Comparison of ENCODE assay signal across 13 cellular contexts in the genomic region with DNA sequence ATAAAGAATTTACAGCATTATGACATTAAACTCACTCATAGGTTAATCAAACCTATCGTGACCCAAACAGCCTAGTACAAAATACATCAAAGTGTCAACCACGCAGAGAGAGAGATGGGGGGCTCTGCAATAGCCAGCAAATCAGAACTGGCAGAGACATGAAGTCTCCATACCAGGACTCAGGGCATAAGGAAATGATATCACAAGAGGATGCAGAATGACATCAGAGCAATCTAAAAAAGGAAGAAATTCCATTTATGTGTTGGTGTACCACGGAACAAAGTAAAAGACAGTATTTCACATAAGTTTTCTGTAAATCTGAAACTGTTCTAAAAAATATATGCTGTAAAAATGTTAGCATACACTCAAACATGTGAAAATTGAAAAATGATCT. TPM values are rescaled to one million over a fixed set of nuclear protein-coding genes. Genes with fewer than 3 reads are reported as not detected.
DNase-seq lines count a peak whose midpoint lies in the region; ATAC-seq and TF ChIP-seq lines count a peak whose summit lies in the region.
"Had no signal": no experiment of that assay in that cellular context is flagged by ENCODE, and none has a peak within 500 bp of the region (broad histone marks: within the 10 kb centered on the region; RNA-seq: fewer than 3 reads in every experiment).

No MANE protein-coding gene starts in this region.

- H3K4me1 Mint-ChIP-seq in activated T-cell treated with anti-CD3 and anti-CD28 coated beads, Interleukin-2, amount 50 U/mL, for 24 hours (ENCODE audit: low read depth) = peaks cover 84% of the 10 kb centered on the region
- H3K4me1 Mint-ChIP-seq in activated T-cell treated with anti-CD3 and anti-CD28 coated beads, Interleukin-2, amount 50 U/mL, for 4 hours (ENCODE audit: low read depth) = peaks cover 81% of the 10 kb centered on the region

- TF ChIP-seq CTCF in cardiac fibroblast (IDR thresholded peaks at IDR 0.05; ENCODE audit: low read depth, low read length) (no peak), thoracic aorta (IDR thresholded peaks at IDR 0.05) (no peak)

- no peaks in the 10 kb centered on the region for H3K9me3 Mint-ChIP-seq in activated T-cell treated with anti-CD3 and anti-CD28 coated beads, Interleukin-2, amount 50 U/mL, for 24 hours
- H3K9me3 Mint-ChIP-seq in activated T-cell treated with anti-CD3 and anti-CD28 coated beads, Interleukin-2, amount 50 U/mL, for 4 hours = no peaks in the 10 kb centered on the region
- H3K9me3 Mint-ChIP-seq: T-helper 1 cell treated with Interleukin-12 subunit alpha and Interleukin-12 subunit beta and Interleukin-4 antibody, amounts not matched to agents 30 μg/mL and 1 μg/mL, for 36 hours had no signal

- no peaks in the 10 kb centered on the region for H3K27me3 ChIP-seq in thoracic aorta (replicated peaks; ENCODE audit: insufficient read depth)
- H3K27me3 ChIP-seq: thyroid gland had no signal

- peaks cover 17 to 59% of the 10 kb centered on the region in 2 donors for H3K4me1 ChIP-seq in thoracic aorta (ENCODE audit: control insufficient read depth in 1 of 2, low read depth in 2 of 2)

- no peak for DNase-seq in activated T-cell treated with anti-CD3 and anti-CD28 coated beads, Interleukin-2, amount 50 U/mL, for 24 hours
- no peak for DNase-seq in activated T-cell treated with anti-CD3 and anti-CD28 coated beads, Interleukin-2, amount 50 U/mL, for 4 hours
- DNase-seq in cardiac fibroblast (ENCODE audit: low read depth in 2 of 2) = peak; percentile 44 to 52
- DNase-seq in lung microvascular endothelial cell (ENCODE audit: low read depth in 2 of 2) = peak; percentile 74 to 78
- DNase-seq in thoracic aorta (ENCODE audit: low spot score) = no peak
- no peak for DNase-seq in stimulated activated CD8-positive, alpha-beta memory T cell treated with anti-CD3 and anti-CD28 coated beads, Interleukin-4, amount 100 ng/mL, for 48 hours
- DNase-seq in T1000 (lab: John Stamatoyannopoulos, UW) = no peak
- no peak for DNase-seq in cerebellar cortex (ENCODE audit: low spot score)
- DNase-seq: activated gamma-delta T cell, NCI-H510A, thyroid gland had no signal

- H3K9me3 ChIP-seq in thoracic aorta = no peaks in the 10 kb centered on the region
- H3K9me3 ChIP-seq: thyroid gland had no signal

- no peaks in the 10 kb centered on the region for H3K36me3 Mint-ChIP-seq in activated T-cell treated with anti-CD3 and anti-CD28 coated beads, Interleukin-2, amount 50 U/mL, for 24 hours (ENCODE audit: low read depth)
- H3K36me3 Mint-ChIP-seq in activated T-cell treated with anti-CD3 and anti-CD28 coated beads, Interleukin-2, amount 50 U/mL, for 4 hours (ENCODE audit: insufficient read depth) = no peaks in the 10 kb centered on the region

- H3K27ac Mint-ChIP-seq in activated T-cell treated with anti-CD3 and anti-CD28 coated beads, Interleukin-2, amount 50 U/mL, for 24 hours = peak overlapping the region; percentile 33
- H3K27ac Mint-ChIP-seq: T-helper 1 cell treated with Interleukin-12 subunit alpha and Interleukin-12 subunit beta and Interleukin-4 antibody, amounts not matched to agents 30 μg/mL and 1 μg/mL, for 36 hours had no signal

- no peaks in the 10 kb centered on the region for H3K27me3 Mint-ChIP-seq in activated T-cell treated with anti-CD3 and anti-CD28 coated beads, Interleukin-2, amount 50 U/mL, for 24 hours
- H3K27me3 Mint-ChIP-seq in activated T-cell treated with anti-CD3 and anti-CD28 coated beads, Interleukin-2, amount 50 U/mL, for 4 hours (ENCODE audit: low read depth) = no peaks in the 10 kb centered on the region

- H3K4me3 Mint-ChIP-seq in activated T-cell treated with anti-CD3 and anti-CD28 coated beads, Interleukin-2, amount 50 U/mL, for 24 hours = no peak overlapping the region
- no peak overlapping the region for H3K4me3 Mint-ChIP-seq in activated T-cell treated with anti-CD3 and anti-CD28 coated beads, Interleukin-2, amount 50 U/mL, for 4 hours
- H3K4me3 Mint-ChIP-seq: T-helper 1 cell treated with Interleukin-12 subunit alpha and Interleukin-12 subunit beta and Interleukin-4 antibody, amounts not matched to agents 30 μg/mL and 1 μg/mL, for 36 hours had no signal

- no peak for ATAC-seq in activated T-cell treated with anti-CD3 and anti-CD28 coated beads, Interleukin-2, amount 50 U/mL, for 4 hours
- peak; percentile 32 for ATAC-seq in thoracic aorta (ENCODE audit: insufficient number of reproducible peaks, low FRiP score, low read depth)
- ATAC-seq: K562 had no signal

- no peaks in the 10 kb centered on the region for H3K36me3 ChIP-seq in thoracic aorta
- H3K36me3 ChIP-seq: thyroid gland had no signal

- H3K4me3 ChIP-seq in cardiac fibroblast (replicated peaks in 1 of 2; ENCODE audit: low read depth in 2 of 2, low read length in 2 of 2) (no peak overlapping the region), thoracic aorta (peak overlapping the region; percentile 52)
- H3K4me3 ChIP-seq: K562, thyroid gland had no signal

- peak overlapping the region; percentile 46 to 63 for H3K27ac ChIP-seq in thoracic aorta

RNA-seq across cellular contexts. Expression of a gene that starts 24.6 kb away (rescaled TPM):
- 10 to 100 TPM; 29.3 to 32.3 (median 30.1) TPM for total RNA-seq in activated T-cell treated with anti-CD3 and anti-CD28 coated beads, Interleukin-2, amount 50 U/mL, for 4 hours
- total RNA-seq in lung microvascular endothelial cell (29.2 and 37.7 TPM in 2 replicates), thoracic aorta (10 to 100 TPM; 52.1 to 57.7 TPM)

Comparison
In these comparisons a context has a peak if more than half of its experiments do, and no peak if none do; other contexts are left out.
1. DNase-seq: peak in cardiac fibroblast (2 of 2) and lung microvascular endothelial cell (2 of 2); none in activated T-cell treated with anti-CD3 and anti-CD28 coated beads, Interleukin-2, amount 50 U/mL, for 24 hours (single experiment), activated T-cell treated with anti-CD3 and anti-CD28 coated beads, Interleukin-2, amount 50 U/mL, for 4 hours (single experiment), thoracic aorta (single experiment), stimulated activated CD8-positive, alpha-beta memory T cell treated with anti-CD3 and anti-CD28 coated beads, Interleukin-4, amount 100 ng/mL, for 48 hours (single experiment), T1000 (single experiment) and cerebellar cortex (single experiment).